ENCODE assay signal across 14 cellular contexts in the genomic region with DNA sequence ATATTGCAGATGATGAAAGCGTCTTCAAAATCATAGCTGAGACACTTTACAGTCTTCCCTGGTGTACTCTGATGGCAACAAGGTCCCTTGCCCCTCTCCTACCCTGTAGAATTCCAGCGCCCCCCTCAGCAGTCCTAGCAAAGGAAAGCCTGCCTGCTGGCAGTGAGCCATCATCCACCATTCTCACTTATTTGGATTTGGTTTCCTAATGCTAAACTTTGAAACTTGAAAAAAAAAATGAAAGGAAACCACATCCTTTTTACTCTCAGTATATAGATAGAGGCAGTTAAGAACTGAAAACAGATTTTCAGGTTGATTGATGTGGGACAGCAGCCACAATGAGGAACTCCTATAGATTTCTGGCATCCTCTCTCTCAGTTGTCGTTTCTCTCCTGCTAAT. TPM values are rescaled to one million over a fixed set of nuclear protein-coding genes. Genes with fewer than 3 reads are reported as not detected.
DNase-seq lines count a peak whose midpoint lies in the region; ATAC-seq and TF ChIP-seq lines count a peak whose summit lies in the region.
"Had no signal": no experiment of that assay in that cellular context is flagged by ENCODE, and none has a peak within 500 bp of the region (broad histone marks: within the 10 kb centered on the region; RNA-seq: fewer than 3 reads in every experiment).

Gene GZMA (plus strand): TSS at position 302 of the 400 bp plus-strand sequence. CDS start 37 bp downstream, at position 339.

- peaks cover 26% of the 10 kb centered on the region for H3K9me3 Mint-ChIP-seq in activated CD4-positive, alpha-beta T cell treated with anti-CD3 and anti-CD28 coated beads, Interleukin-2, amount 10 ng/mL, durations not matched to agents 7 days and 5 days

- CTCF ChIA-PET in activated CD4-positive, alpha-beta T cell treated with anti-CD3 and anti-CD28 coated beads, Interleukin-2, amount 10 ng/mL, durations not matched to agents 7 days and 5 days (lab: Charles Lee) = interaction anchor here (0.9 to 1.0 kb wide), 2 partner anchors 40 to 44 kb away, joined by 3 read pairs; no protein-coding TSS in a partner anchor

- peaks cover 68% of the 10 kb centered on the region for H3K36me3 Mint-ChIP-seq in activated CD4-positive, alpha-beta T cell treated with anti-CD3 and anti-CD28 coated beads, Interleukin-2, amount 10 ng/mL, durations not matched to agents 7 days and 5 days (ENCODE audit: low read depth)

- peak within 1 kb of the TSS; percentile 72 for H3K4me3 Mint-ChIP-seq in activated CD4-positive, alpha-beta T cell treated with anti-CD3 and anti-CD28 coated beads, Interleukin-2, amount 10 ng/mL, durations not matched to agents 7 days and 5 days

- H3K9me3 ChIP-seq in BLaER1 treated with 17β-estradiol and CSF1 and Interleukin-3, amounts not matched to agents 10 nM and 100 nM (replicated peaks in 1 of 11) = peaks cover 20 to 44% (median 32%) of the 10 kb centered on the region in 11 experiments
- H3K9me3 ChIP-seq: BE2C had no signal

- H3K9ac ChIP-seq in BLaER1 treated with 17β-estradiol and CSF1 and Interleukin-3, amounts not matched to agents 10 nM and 100 nM = peak within 1 kb of the TSS in 8 of 11 experiments; percentile 23 to 74 (median 60); a peak in 15 of 22 replicates

- POLR2A ChIA-PET in activated CD4-positive, alpha-beta T cell treated with anti-CD3 and anti-CD28 coated beads, Interleukin-2, amount 10 ng/mL, durations not matched to agents 7 days and 5 days (lab: Charles Lee) = interaction anchor here (0.6 kb wide), 1 partner anchor 28 kb away, joined by 3 read pairs; no protein-coding TSS in a partner anchor

- TF ChIP-seq CTCF in GM13976 (IDR thresholded peaks at IDR 0.05; ENCODE audit: borderline replicate concordance, control extremely low read depth, extremely low read depth, insufficient read depth, missing control alignments) = no peak

- peaks cover 32 to 58% (median 50%) of the 10 kb centered on the region in 10 experiments for H3K4me1 ChIP-seq in BLaER1 treated with 17β-estradiol and CSF1 and Interleukin-3, amounts not matched to agents 10 nM and 100 nM
- H3K4me1 ChIP-seq: BE2C had no signal

- in situ Hi-C loops in GM13976 (cut with MboI; ENCODE audit: low sequenced_read_pairs, unreplicated experiment) = no loop called here

- no peaks in the 10 kb centered on the region for H4K20me1 ChIP-seq in BLaER1 treated with 17β-estradiol and CSF1 and Interleukin-3, amounts not matched to agents 10 nM and 100 nM

- ATAC-seq in left cardiac atrium = no peak
- ATAC-seq: K562 had no signal

- H3K4me2 ChIP-seq in BLaER1 treated with 17β-estradiol and CSF1 and Interleukin-3, amounts not matched to agents 10 nM and 100 nM = peak within 1 kb of the TSS; percentile 44 to 84 (median 76); a peak in 21 of 22 replicates

- H3K27ac ChIP-seq in BLaER1 treated with 17β-estradiol and CSF1 and Interleukin-3, amounts not matched to agents 10 nM and 100 nM = peak within 1 kb of the TSS in 8 of 11 experiments; percentile 66 to 82 (median 74); a peak in 17 of 22 replicates

- peaks cover 0 to 11% (median 0%) of the 10 kb centered on the region in 11 experiments; a peak in 3 of 22 replicates for H3K36me3 ChIP-seq in BLaER1 treated with 17β-estradiol and CSF1 and Interleukin-3, amounts not matched to agents 10 nM and 100 nM
- H3K36me3 ChIP-seq: BE2C had no signal

- H3K4me3 ChIP-seq in BLaER1 treated with 17β-estradiol and CSF1 and Interleukin-3, amounts not matched to agents 10 nM and 100 nM = peak within 1 kb of the TSS in 7 of 10 experiments; percentile 7 to 55 (median 34); a peak in 10 of 20 replicates
- H3K4me3 ChIP-seq: K562 had no signal

- peaks cover 90% of the 10 kb centered on the region for H3K4me1 Mint-ChIP-seq in activated CD4-positive, alpha-beta T cell treated with anti-CD3 and anti-CD28 coated beads, Interleukin-2, amount 10 ng/mL, durations not matched to agents 7 days and 5 days

- DNase-seq in Kasumi-1 (lab: John Stamatoyannopoulos, UW) = peak; percentile 73 to 78
- DNase-seq in activated CD4-positive, alpha-beta T cell treated with anti-CD3 and anti-CD28 coated beads, Interleukin-2, amount 10 ng/mL, durations not matched to agents 7 days and 5 days = peak; percentile 71
- peak; percentile 7 for DNase-seq in dermis blood vessel endothelial cell
- no peak for DNase-seq in NCI-H82 (lab: John Stamatoyannopoulos, UW)
- no peak for DNase-seq in NCI-H2081 (lab: John Stamatoyannopoulos, UW)
- no peak for DNase-seq in GM13976 (ENCODE audit: low spot score)
- no peak for DNase-seq in left cardiac atrium
- DNase-seq: BE2C, caudate nucleus, GOT3, kidney glomerular epithelial cell, NCI-H2171 had no signal

- intact Hi-C loops in left cardiac atrium (cut with DNase I) = no loop called here

- peaks cover 11% of the 10 kb centered on the region for H3K27me3 Mint-ChIP-seq in activated CD4-positive, alpha-beta T cell treated with anti-CD3 and anti-CD28 coated beads, Interleukin-2, amount 10 ng/mL, durations not matched to agents 7 days and 5 days

- peak within 1 kb of the TSS; percentile 94 for H3K27ac Mint-ChIP-seq in activated CD4-positive, alpha-beta T cell treated with anti-CD3 and anti-CD28 coated beads, Interleukin-2, amount 10 ng/mL, durations not matched to agents 7 days and 5 days

- no peaks in the 10 kb centered on the region for H3K27me3 ChIP-seq in BLaER1 treated with 17β-estradiol and CSF1 and Interleukin-3, amounts not matched to agents 10 nM and 100 nM
- H3K27me3 ChIP-seq: BE2C had no signal

RNA-seq across cellular contexts. Expression of gene GZMA, which starts in this region (rescaled TPM):
- total RNA-seq in activated CD4-positive, alpha-beta T cell treated with anti-CD3 and anti-CD28 coated beads, Interleukin-2, amount 10 ng/mL, durations not matched to agents 7 days and 5 days = 100 to 1,000 TPM; 165 to 168 TPM
- total RNA-seq in dermis blood vessel endothelial cell = not detected in 2 replicates
- total RNA-seq in left cardiac atrium = 1 to 10 TPM in 1 of 2 donors, under 1 TPM in 1; 0.37 to 3.1 TPM
- total RNA-seq: K562 had no signal

Comparison
In these comparisons a context has a peak if more than half of its experiments do, and no peak if none do; other contexts are left out.
1. RNA of gene GZMA (total RNA-seq): 165 to 168 TPM in activated CD4-positive, alpha-beta T cell treated with anti-CD3 and anti-CD28 coated beads, Interleukin-2, amount 10 ng/mL, durations not matched to agents 7 days and 5 days; 0.37 to 3.1 TPM in left cardiac atrium and not detected in dermis blood vessel endothelial cell; every median in the first group is over 10 times any median in the second.
2. Peak in DNase-seq in dermis blood vessel endothelial cell; RNA of the gene not detected or under 1 TPM.
3. DNase-seq: peak in Kasumi-1 (2 of 2) and activated CD4-positive, alpha-beta T cell treated with anti-CD3 and anti-CD28 coated beads, Interleukin-2, amount 10 ng/mL, durations not matched to agents 7 days and 5 days (single experiment); none in NCI-H82 (single experiment), NCI-H2081 (0 of 2), GM13976 (single experiment) and left cardiac atrium (single experiment).